12 cellular contexts compared by ENCODE assay signal in genomic region chr1:196407358-196408041, GRCh38.
DNase-seq lines count a peak whose midpoint lies in the region; ATAC-seq and TF ChIP-seq lines count a peak whose summit lies in the region.
"Had no signal": no experiment of that assay in that cellular context is flagged by ENCODE, and none has a peak within 500 bp of the region (broad histone marks: within the 10 kb centered on the region; RNA-seq: fewer than 3 reads in every experiment).

No MANE protein-coding gene starts in this region.

- peak overlapping the region; percentile 16 for H3K4me3 Mint-ChIP-seq in type B pancreatic cell
- H3K4me3 Mint-ChIP-seq: activated CD4-positive, alpha-beta T cell treated with anti-CD3 and anti-CD28 coated beads for 36 hours had no signal

- H3K4me3 ChIP-seq in ectodermal cell (ENCODE audit: insufficient read depth, low read depth, low read length) (no peak overlapping the region), mesodermal cell (ENCODE audit: extremely low read depth, insufficient read depth, low read length, poor library complexity, severe bottlenecking) (no peak overlapping the region)

- intact Hi-C loops in left ventricle myocardium superior (cut with micrococcal nuclease), result no loop called here

- DNase-seq in M059J (ENCODE audit: low read depth) (peak; percentile 75), type B pancreatic cell (ENCODE audit: extremely low spot score, unreplicated experiment) (no peak), GOT3 (lab: John Stamatoyannopoulos, UW) (no peak), left ventricle myocardium superior (no peak), COLO668 (lab: John Stamatoyannopoulos, UW; ENCODE audit: unreplicated experiment) (no peak)
- DNase-seq in activated T-cell treated with anti-CD3 and anti-CD28 coated beads, Interleukin-2, amount 50 U/mL, for 48 hours, result no peak
- DNase-seq: activated CD4-positive, alpha-beta T cell treated with anti-CD3 and anti-CD28 coated beads for 36 hours; foreskin melanocyte; NCI-H187 had no signal

- 85 to 95% methylated on average over 1 to 2 of the region's 2 CpGs for WGBS in ectodermal cell, 2 experiments
- 25 to 40% methylated on average over 1 of the region's 2 CpGs for WGBS in mesodermal cell (ENCODE audit: insufficient coverage in 2 of 2), 2 experiments

- peaks cover 13% of the 10 kb centered on the region for H3K4me1 Mint-ChIP-seq in type B pancreatic cell (ENCODE audit: unreplicated experiment)
- H3K4me1 Mint-ChIP-seq: activated CD4-positive, alpha-beta T cell treated with anti-CD3 and anti-CD28 coated beads for 36 hours had no signal

- H3K27ac Mint-ChIP-seq in type B pancreatic cell, result peak overlapping the region; percentile 52
- H3K27ac Mint-ChIP-seq: activated CD4-positive, alpha-beta T cell treated with anti-CD3 and anti-CD28 coated beads for 36 hours; activated naive CD4-positive, alpha-beta T cell treated with anti-CD3 and anti-CD28 coated beads, Interleukin-2, amount 50 U/mL, for 72 hours had no signal

- no peak for ATAC-seq in left ventricle myocardium superior
- ATAC-seq: activated CD4-positive, alpha-beta T cell treated with anti-CD3 and anti-CD28 coated beads for 36 hours; activated naive CD4-positive, alpha-beta T cell treated with anti-CD3 and anti-CD28 coated beads, Interleukin-2, amount 50 U/mL, for 72 hours had no signal

- TF ChIP-seq CTCF in type B pancreatic cell (conservative IDR thresholded peaks at IDR 0.05), result no peak

- no peaks in the 10 kb centered on the region for H3K27me3 ChIP-seq in ectodermal cell (ENCODE audit: control insufficient read depth, insufficient read depth, low read length, poor library complexity, severe bottlenecking)

- H3K27me3 Mint-ChIP-seq in type B pancreatic cell, result no peaks in the 10 kb centered on the region
- H3K27me3 Mint-ChIP-seq: activated CD4-positive, alpha-beta T cell treated with anti-CD3 and anti-CD28 coated beads for 36 hours had no signal

- H3K27ac ChIP-seq in ectodermal cell (ENCODE audit: insufficient read depth, low read depth, low read length, poor library complexity, severe bottlenecking) (peak overlapping the region; percentile 28), mesodermal cell (ENCODE audit: low read depth, low read length, severe bottlenecking) (peak overlapping the region; percentile 78)

- H3K9me3 ChIP-seq in ectodermal cell (ENCODE audit: control insufficient read depth, low read length) (no peaks in the 10 kb centered on the region), mesodermal cell (ENCODE audit: control insufficient read depth, low read length) (no peaks in the 10 kb centered on the region)

- no peaks in the 10 kb centered on the region for H3K9me3 Mint-ChIP-seq in type B pancreatic cell

- no peaks in the 10 kb centered on the region for H3K36me3 Mint-ChIP-seq in type B pancreatic cell
- H3K36me3 Mint-ChIP-seq: activated naive CD4-positive, alpha-beta T cell treated with anti-CD3 and anti-CD28 coated beads, Interleukin-2, amount 50 U/mL, for 72 hours had no signal

- H3K4me1 ChIP-seq in ectodermal cell (ENCODE audit: control insufficient read depth, insufficient read depth, low read length), result no peaks in the 10 kb centered on the region
- H3K4me1 ChIP-seq in mesodermal cell (ENCODE audit: control insufficient read depth, insufficient read depth, low read length, poor library complexity, severe bottlenecking), result peaks cover 9% of the 10 kb centered on the region

- H3K36me3 ChIP-seq in ectodermal cell (ENCODE audit: control insufficient read depth, insufficient read depth, low read length) (no peaks in the 10 kb centered on the region), mesodermal cell (ENCODE audit: control insufficient read depth, insufficient read depth, low read length) (no peaks in the 10 kb centered on the region)
